In the genomic region with DNA sequence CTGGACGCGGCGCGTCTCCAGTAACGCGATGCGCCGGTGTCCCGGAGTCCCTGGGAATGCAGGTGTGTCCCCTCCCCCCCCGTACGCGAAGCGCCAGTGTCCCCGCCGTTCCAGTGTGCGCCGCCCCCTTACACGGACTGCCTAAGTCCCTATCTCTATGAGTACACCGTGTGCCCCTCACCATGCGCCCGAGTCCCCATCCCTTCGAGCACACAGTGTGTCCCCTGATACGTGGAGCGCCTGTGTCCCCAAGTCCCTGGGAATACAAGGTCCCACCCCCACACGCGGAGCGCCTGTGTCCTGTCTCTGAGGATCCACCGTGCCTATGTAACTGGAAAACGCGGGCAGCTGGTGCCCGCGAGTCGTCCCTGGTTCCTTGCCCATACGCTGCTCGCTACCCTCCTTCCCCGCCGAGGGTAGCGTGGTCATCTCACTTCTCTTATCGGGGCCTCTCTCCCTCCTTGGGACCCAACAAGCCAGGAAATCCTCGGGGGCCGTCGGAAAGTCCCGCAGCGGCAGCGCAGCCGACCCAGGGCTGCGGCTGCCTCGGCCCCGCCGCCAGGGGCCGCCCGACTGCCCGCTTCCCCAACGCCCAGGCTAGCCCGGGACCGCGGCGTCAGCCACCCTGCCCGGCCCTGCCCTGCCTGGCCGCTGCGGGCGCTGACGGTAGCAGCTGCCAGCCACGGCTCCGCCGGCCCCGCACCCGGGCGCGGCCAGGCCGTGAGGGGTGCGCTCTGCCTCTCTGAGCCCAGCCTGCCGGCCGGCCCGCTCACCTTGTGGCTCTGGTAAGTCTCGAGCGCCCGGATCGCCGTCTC, we compare ENCODE assay signal across 1 cellular context.
TF ChIP-seq lines count a peak whose summit lies in the region.

No MANE protein-coding gene starts in this region.

TF ChIP-seq in HepG2, 621 proteins besides CTCF, POLR2A, EP300 and RAD21 (continued from another document and continues in another):
- TF ChIP-seq SMC3 (IDR thresholded peaks at IDR 0.05; ENCODE audit: low read length) (0 out of 2 replicates have a peak, but pooled peaks have one; percentile 11), NFKBIZ (CRISPR knock-in tag; IDR thresholded peaks at IDR 0.05) (no peak), ZNF343 (CRISPR knock-in tag; IDR thresholded peaks at IDR 0.05) (no peak), ZNF24 (IDR thresholded peaks at IDR 0.05) (no peak), SALL1 (CRISPR knock-in tag; IDR thresholded peaks at IDR 0.05) (peak; percentile 18; the same call in 1 of the 2 replicates), ZFP1 (CRISPR knock-in tag; IDR thresholded peaks at IDR 0.05) (no peak), NFIB (CRISPR knock-in tag; IDR thresholded peaks at IDR 0.05; ENCODE audit: borderline replicate concordance) (no peak), ZBTB38 (CRISPR knock-in tag; IDR thresholded peaks at IDR 0.05) (peak; percentile 35), MAFK (conservative IDR thresholded peaks at IDR 0.05 in 1 of 2, IDR thresholded peaks at IDR 0.05 in 1 of 2; ENCODE audit: low read length in 2 of 2) (no peak), IRX3 (CRISPR knock-in tag; IDR thresholded peaks at IDR 0.05; ENCODE audit: borderline replicate concordance, low read depth) (no peak), ZFP90 (CRISPR knock-in tag; IDR thresholded peaks at IDR 0.05; ENCODE audit: borderline replicate concordance) (no peak), HMG20A (CRISPR knock-in tag; IDR thresholded peaks at IDR 0.05; ENCODE audit: borderline replicate concordance) (no peak), TSC22D2 (CRISPR knock-in tag; IDR thresholded peaks at IDR 0.05; ENCODE audit: borderline replicate concordance) (no peak), KDM3A (CRISPR knock-in tag; IDR thresholded peaks at IDR 0.05; ENCODE audit: low read depth) (no peak), JUN (CRISPR knock-in tag; IDR thresholded peaks at IDR 0.05) (0 out of 2 replicates have a peak, but pooled peaks have one; percentile 4), DNMT1 (CRISPR knock-in tag; IDR thresholded peaks at IDR 0.05) (peak; percentile 14; the same call in 1 of the 2 replicates), HES4 (CRISPR knock-in tag; IDR thresholded peaks at IDR 0.05; ENCODE audit: borderline replicate concordance) (no peak; the same call in 1 of the 2 replicates), SIX1 (CRISPR knock-in tag; IDR thresholded peaks at IDR 0.05; ENCODE audit: borderline replicate concordance) (no peak), PHF5A (CRISPR knock-in tag; IDR thresholded peaks at IDR 0.05; ENCODE audit: low read depth, unreplicated experiment) (no peak), ZMAT3 (CRISPR knock-in tag; conservative IDR thresholded peaks at IDR 0.05) (0 out of 2 replicates have a peak, but pooled peaks have one; percentile 16), ZIK1 (CRISPR knock-in tag; IDR thresholded peaks at IDR 0.05; ENCODE audit: borderline replicate concordance, low read depth) (no peak), SIN3A (IDR thresholded peaks at IDR 0.05; ENCODE audit: borderline replicate concordance, low read depth, low read length) (peak; percentile 26; the same call in 1 of the 2 replicates), ZSCAN31 (CRISPR knock-in tag; IDR thresholded peaks at IDR 0.05; ENCODE audit: low read depth) (no peak), NR2C2 (CRISPR knock-in tag; IDR thresholded peaks at IDR 0.05; ENCODE audit: borderline replicate concordance) (no peak), ZNF354B (CRISPR knock-in tag; IDR thresholded peaks at IDR 0.05) (no peak), EHMT2 (IDR thresholded peaks at IDR 0.05; ENCODE audit: borderline replicate concordance, low read depth, low read length) (no peak), GATAD2A (CRISPR knock-in tag; IDR thresholded peaks at IDR 0.05) (no peak), ZNF775 (CRISPR knock-in tag; IDR thresholded peaks at IDR 0.05; ENCODE audit: borderline replicate concordance) (no peak), AHR (CRISPR knock-in tag; IDR thresholded peaks at IDR 0.05) (no peak), ZFY (CRISPR knock-in tag; IDR thresholded peaks at IDR 0.05) (no peak; the same call in 1 of the 2 replicates), KAT7 (CRISPR knock-in tag; IDR thresholded peaks at IDR 0.05; ENCODE audit: borderline replicate concordance) (no peak), ZNF292 (CRISPR knock-in tag; IDR thresholded peaks at IDR 0.05; ENCODE audit: borderline replicate concordance, low read depth) (no peak), ZSCAN20 (CRISPR knock-in tag; IDR thresholded peaks at IDR 0.05; ENCODE audit: borderline replicate concordance) (0 out of 2 replicates have a peak, but pooled peaks have one; percentile 47), ATM (IDR thresholded peaks at IDR 0.05; ENCODE audit: borderline replicate concordance) (no peak), ELF1 (CRISPR knock-in tag; IDR thresholded peaks at IDR 0.05) (no peak), ZNF766 (CRISPR knock-in tag; IDR thresholded peaks at IDR 0.05; ENCODE audit: borderline replicate concordance) (peak; percentile 42; the same call in 1 of the 2 replicates), ETV6 (CRISPR knock-in tag; conservative IDR thresholded peaks at IDR 0.05) (no peak), HDAC6 (IDR thresholded peaks at IDR 0.05; ENCODE audit: low read depth, low read length) (no peak), SIX4 (CRISPR knock-in tag; IDR thresholded peaks at IDR 0.05) (no peak)
- TF ChIP-seq, protein P1, sequence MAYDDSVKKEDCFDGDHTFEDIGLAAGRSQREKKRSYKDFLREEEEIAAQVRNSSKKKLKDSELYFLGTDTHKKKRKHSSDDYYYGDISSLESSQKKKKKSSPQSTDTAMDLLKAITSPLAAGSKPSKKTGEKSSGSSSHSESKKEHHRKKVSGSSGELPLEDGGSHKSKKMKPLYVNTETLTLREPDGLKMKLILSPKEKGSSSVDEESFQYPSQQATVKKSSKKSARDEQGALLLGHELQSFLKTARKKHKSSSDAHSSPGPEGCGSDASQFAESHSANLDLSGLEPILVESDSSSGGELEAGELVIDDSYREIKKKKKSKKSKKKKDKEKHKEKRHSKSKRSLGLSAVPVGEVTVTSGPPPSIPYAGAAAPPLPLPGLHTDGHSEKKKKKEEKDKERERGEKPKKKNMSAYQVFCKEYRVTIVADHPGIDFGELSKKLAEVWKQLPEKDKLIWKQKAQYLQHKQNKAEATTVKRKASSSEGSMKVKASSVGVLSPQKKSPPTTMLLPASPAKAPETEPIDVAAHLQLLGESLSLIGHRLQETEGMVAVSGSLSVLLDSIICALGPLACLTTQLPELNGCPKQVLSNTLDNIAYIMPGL (CRISPR knock-in tag; IDR thresholded peaks at IDR 0.05; ENCODE audit: borderline replicate concordance in 1 of 2, low read depth in 1 of 2) = peak in 1 of 2 experiments; percentile 49; a peak in 1 of 4 replicates
- TF ChIP-seq, protein P2, sequence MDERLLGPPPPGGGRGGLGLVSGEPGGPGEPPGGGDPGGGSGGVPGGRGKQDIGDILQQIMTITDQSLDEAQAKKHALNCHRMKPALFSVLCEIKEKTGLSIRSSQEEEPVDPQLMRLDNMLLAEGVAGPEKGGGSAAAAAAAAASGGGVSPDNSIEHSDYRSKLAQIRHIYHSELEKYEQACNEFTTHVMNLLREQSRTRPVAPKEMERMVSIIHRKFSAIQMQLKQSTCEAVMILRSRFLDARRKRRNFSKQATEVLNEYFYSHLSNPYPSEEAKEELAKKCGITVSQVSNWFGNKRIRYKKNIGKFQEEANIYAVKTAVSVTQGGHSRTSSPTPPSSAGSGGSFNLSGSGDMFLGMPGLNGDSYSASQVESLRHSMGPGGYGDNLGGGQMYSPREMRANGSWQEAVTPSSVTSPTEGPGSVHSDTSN (CRISPR knock-in tag; IDR thresholded peaks at IDR 0.05) = no peak
- TF ChIP-seq, protein P3, sequence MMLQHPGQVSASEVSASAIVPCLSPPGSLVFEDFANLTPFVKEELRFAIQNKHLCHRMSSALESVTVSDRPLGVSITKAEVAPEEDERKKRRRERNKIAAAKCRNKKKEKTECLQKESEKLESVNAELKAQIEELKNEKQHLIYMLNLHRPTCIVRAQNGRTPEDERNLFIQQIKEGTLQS (CRISPR knock-in tag; IDR thresholded peaks at IDR 0.05) = no peak
- TF ChIP-seq, protein P4, sequence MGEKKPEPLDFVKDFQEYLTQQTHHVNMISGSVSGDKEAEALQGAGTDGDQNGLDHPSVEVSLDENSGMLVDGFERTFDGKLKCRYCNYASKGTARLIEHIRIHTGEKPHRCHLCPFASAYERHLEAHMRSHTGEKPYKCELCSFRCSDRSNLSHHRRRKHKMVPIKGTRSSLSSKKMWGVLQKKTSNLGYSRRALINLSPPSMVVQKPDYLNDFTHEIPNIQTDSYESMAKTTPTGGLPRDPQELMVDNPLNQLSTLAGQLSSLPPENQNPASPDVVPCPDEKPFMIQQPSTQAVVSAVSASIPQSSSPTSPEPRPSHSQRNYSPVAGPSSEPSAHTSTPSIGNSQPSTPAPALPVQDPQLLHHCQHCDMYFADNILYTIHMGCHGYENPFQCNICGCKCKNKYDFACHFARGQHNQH (CRISPR knock-in tag; IDR thresholded peaks at IDR 0.05) = no peak
- TF ChIP-seq, protein P5, sequence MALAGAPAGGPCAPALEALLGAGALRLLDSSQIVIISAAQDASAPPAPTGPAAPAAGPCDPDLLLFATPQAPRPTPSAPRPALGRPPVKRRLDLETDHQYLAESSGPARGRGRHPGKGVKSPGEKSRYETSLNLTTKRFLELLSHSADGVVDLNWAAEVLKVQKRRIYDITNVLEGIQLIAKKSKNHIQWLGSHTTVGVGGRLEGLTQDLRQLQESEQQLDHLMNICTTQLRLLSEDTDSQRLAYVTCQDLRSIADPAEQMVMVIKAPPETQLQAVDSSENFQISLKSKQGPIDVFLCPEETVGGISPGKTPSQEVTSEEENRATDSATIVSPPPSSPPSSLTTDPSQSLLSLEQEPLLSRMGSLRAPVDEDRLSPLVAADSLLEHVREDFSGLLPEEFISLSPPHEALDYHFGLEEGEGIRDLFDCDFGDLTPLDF (CRISPR knock-in tag; IDR thresholded peaks at IDR 0.05) = no peak
- TF ChIP-seq, protein P6, sequence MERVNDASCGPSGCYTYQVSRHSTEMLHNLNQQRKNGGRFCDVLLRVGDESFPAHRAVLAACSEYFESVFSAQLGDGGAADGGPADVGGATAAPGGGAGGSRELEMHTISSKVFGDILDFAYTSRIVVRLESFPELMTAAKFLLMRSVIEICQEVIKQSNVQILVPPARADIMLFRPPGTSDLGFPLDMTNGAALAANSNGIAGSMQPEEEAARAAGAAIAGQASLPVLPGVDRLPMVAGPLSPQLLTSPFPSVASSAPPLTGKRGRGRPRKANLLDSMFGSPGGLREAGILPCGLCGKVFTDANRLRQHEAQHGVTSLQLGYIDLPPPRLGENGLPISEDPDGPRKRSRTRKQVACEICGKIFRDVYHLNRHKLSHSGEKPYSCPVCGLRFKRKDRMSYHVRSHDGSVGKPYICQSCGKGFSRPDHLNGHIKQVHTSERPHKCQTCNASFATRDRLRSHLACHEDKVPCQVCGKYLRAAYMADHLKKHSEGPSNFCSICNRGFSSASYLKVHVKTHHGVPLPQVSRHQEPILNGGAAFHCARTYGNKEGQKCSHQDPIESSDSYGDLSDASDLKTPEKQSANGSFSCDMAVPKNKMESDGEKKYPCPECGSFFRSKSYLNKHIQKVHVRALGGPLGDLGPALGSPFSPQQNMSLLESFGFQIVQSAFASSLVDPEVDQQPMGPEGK (CRISPR knock-in tag; IDR thresholded peaks at IDR 0.05) = no peak
- TF ChIP-seq, protein P7, sequence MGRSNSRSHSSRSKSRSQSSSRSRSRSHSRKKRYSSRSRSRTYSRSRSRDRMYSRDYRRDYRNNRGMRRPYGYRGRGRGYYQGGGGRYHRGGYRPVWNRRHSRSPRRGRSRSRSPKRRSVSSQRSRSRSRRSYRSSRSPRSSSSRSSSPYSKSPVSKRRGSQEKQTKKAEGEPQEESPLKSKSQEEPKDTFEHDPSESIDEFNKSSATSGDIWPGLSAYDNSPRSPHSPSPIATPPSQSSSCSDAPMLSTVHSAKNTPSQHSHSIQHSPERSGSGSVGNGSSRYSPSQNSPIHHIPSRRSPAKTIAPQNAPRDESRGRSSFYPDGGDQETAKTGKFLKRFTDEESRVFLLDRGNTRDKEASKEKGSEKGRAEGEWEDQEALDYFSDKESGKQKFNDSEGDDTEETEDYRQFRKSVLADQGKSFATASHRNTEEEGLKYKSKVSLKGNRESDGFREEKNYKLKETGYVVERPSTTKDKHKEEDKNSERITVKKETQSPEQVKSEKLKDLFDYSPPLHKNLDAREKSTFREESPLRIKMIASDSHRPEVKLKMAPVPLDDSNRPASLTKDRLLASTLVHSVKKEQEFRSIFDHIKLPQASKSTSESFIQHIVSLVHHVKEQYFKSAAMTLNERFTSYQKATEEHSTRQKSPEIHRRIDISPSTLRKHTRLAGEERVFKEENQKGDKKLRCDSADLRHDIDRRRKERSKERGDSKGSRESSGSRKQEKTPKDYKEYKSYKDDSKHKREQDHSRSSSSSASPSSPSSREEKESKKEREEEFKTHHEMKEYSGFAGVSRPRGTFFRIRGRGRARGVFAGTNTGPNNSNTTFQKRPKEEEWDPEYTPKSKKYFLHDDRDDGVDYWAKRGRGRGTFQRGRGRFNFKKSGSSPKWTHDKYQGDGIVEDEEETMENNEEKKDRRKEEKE (IDR thresholded peaks at IDR 0.05) = no peak
- TF ChIP-seq, protein P8, sequence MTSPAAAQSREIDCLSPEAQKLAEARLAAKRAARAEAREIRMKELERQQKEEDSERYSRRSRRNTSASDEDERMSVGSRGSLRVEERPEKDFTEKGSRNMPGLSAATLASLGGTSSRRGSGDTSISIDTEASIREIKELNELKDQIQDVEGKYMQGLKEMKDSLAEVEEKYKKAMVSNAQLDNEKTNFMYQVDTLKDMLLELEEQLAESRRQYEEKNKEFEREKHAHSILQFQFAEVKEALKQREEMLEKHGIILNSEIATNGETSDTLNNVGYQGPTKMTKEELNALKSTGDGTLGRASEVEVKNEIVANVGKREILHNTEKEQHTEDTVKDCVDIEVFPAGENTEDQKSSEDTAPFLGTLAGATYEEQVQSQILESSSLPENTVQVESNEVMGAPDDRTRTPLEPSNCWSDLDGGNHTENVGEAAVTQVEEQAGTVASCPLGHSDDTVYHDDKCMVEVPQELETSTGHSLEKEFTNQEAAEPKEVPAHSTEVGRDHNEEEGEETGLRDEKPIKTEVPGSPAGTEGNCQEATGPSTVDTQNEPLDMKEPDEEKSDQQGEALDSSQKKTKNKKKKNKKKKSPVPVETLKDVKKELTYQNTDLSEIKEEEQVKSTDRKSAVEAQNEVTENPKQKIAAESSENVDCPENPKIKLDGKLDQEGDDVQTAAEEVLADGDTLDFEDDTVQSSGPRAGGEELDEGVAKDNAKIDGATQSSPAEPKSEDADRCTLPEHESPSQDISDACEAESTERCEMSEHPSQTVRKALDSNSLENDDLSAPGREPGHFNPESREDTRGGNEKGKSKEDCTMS (CRISPR knock-in tag; conservative IDR thresholded peaks at IDR 0.05) = no peak
- TF ChIP-seq, protein P9, sequence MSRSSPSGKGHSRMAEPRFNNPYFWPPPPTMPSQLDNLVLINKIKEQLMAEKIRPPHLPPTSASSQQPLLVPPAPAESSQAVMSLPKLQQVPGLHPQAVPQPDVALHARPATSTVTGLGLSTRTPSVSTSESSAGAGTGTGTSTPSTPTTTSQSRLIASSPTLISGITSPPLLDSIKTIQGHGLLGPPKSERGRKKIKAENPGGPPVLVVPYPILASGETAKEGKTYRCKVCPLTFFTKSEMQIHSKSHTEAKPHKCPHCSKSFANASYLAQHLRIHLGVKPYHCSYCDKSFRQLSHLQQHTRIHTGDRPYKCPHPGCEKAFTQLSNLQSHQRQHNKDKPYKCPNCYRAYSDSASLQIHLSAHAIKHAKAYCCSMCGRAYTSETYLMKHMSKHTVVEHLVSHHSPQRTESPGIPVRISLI (CRISPR knock-in tag; IDR thresholded peaks at IDR 0.05; ENCODE audit: borderline replicate concordance) = no peak
